Comparison of ENCODE assay signal across 8 cellular contexts in the genomic region with DNA sequence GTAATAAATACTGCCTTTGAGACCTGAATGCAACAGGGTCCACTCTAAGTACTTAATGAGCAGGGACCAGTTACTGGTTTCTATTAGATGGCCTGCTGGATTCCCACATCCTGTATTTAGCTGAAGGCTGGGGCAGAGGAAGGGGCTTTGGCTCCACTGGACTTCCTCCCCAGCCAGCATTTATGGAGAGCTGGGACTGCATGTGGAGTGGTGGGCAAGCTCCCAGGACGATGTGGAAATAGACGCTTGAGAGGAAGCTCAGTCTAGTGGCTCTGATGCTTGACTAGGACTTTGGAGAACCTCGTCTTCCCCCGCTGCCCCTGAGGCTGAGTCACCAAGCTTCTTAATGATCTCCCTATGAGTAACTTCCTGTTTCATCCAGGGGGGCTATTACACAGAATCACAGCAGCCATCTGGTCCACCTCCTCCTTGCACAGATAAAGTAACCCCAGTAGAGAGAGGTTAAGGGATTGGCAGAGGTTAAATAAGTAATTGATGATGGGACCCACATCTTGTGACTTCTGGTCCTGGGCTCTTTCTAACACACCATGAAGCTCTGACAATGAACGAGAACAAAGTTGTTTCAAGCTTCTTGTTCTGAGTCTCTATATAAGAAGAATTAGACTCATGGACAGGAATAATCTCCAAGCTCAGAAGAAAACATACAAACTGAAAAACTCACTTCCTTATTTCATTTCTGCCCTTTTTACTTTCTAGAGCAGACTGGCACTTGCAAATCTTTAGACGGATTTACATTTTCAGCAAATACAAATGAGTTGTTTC.
DNase-seq lines count a peak whose midpoint lies in the region; ATAC-seq lines count a peak whose summit lies in the region.

No MANE protein-coding gene starts in this region.

- H3K9me3 ChIP-seq in GM23248 (ENCODE audit: low read depth): no peaks in the 10 kb centered on the region
- no peaks in the 10 kb centered on the region for H3K9me3 ChIP-seq in Karpas-422 (ENCODE audit: low read length)
- H3K9me3 ChIP-seq in right cardiac atrium (ENCODE audit: control insufficient read depth, low read length): no peaks in the 10 kb centered on the region

- H2AFZ ChIP-seq in GM23248 (no peak overlapping the region), Karpas-422 (ENCODE audit: low read length) (peak overlapping the region; percentile 71; the same call in 1 of the 2 replicates)

- no peak overlapping the region for H3K4me3 Mint-ChIP-seq in activated naive CD4-positive, alpha-beta T cell treated with anti-CD3 and anti-CD28 coated beads for 36 hours
- no peak overlapping the region for H3K4me3 Mint-ChIP-seq in activated T-cell treated with anti-CD3 and anti-CD28 coated beads, Interleukin-2, amount 50 U/mL, for 72 hours

- in situ Hi-C loops in GM23248 (cut with MboI): no loop called here

- DNase-seq in activated naive CD4-positive, alpha-beta T cell treated with anti-CD3 and anti-CD28 coated beads for 36 hours: peak; percentile 38
- no peak for DNase-seq in activated naive CD4-positive, alpha-beta T cell treated with anti-CD3 and anti-CD28 coated beads, Interleukin-2, amount 50 U/mL, for 16 hours
- DNase-seq in GM23248: peak; percentile 98
- DNase-seq in Karpas-422: peak; percentile 70
- peak; percentile 25 to 39 for DNase-seq in activated T-cell treated with anti-CD3 and anti-CD28 coated beads, Interleukin-2, amount 50 U/mL, for 72 hours
- DNase-seq in right cardiac atrium: peak; percentile 88 to 89 (median 89)
- peak; percentile 32 to 38 for DNase-seq in stimulated activated CD8-positive, alpha-beta memory T cell treated with anti-CD3 and anti-CD28 coated beads, Interleukin-15, amount 100 ng/mL, for 48 hours (ENCODE audit: low read depth in 2 of 2)
- DNase-seq in NCI-H187 (lab: John Stamatoyannopoulos, UW): no peak

- H3K79me2 ChIP-seq in GM23248 (ENCODE audit: insufficient read depth) (no peaks in the 10 kb centered on the region; the same call in 1 of the 2 replicates), Karpas-422 (ENCODE audit: low read length) (no peaks in the 10 kb centered on the region)

- H3K4me3 ChIP-seq in GM23248: peak overlapping the region; percentile 7; the same call in 1 of the 2 replicates
- H3K4me3 ChIP-seq in Karpas-422 (ENCODE audit: low read length): peak overlapping the region; percentile 34; the same call in 1 of the 2 replicates
- no peak overlapping the region for H3K4me3 ChIP-seq in right cardiac atrium (ENCODE audit: low read length)

- CTCF ChIA-PET in activated naive CD4-positive, alpha-beta T cell treated with anti-CD3 and anti-CD28 coated beads for 36 hours (lab: Charles Lee): interaction anchor here (0.6 kb wide), 2 partner anchors 141 to 527 kb away, joined by 3 read pairs; no protein-coding TSS in a partner anchor

- no peaks in the 10 kb centered on the region for H3K27me3 ChIP-seq in GM23248 (replicated peaks; ENCODE audit: insufficient read depth)
- H3K27me3 ChIP-seq in Karpas-422 (ENCODE audit: low read length): no peaks in the 10 kb centered on the region
- no peaks in the 10 kb centered on the region for H3K27me3 ChIP-seq in right cardiac atrium (ENCODE audit: control insufficient read depth, insufficient read depth)

- H3K4me2 ChIP-seq in GM23248 (ENCODE audit: unreplicated experiment) (peak overlapping the region; percentile 63), Karpas-422 (ENCODE audit: low read depth, low read length, poor library complexity, severe bottlenecking) (peak overlapping the region; percentile 60)

- intact Hi-C loops in activated naive CD4-positive, alpha-beta T cell treated with anti-CD3 and anti-CD28 coated beads for 36 hours (cut with micrococcal nuclease): no loop called here
- intact Hi-C loops in right cardiac atrium (cut with DNase I): loop anchor here in 1 of 4 donors (10.0 kb wide), 1 partner anchor 48 kb away; no protein-coding TSS in a partner anchor

- H3K9ac ChIP-seq in GM23248: peak overlapping the region; percentile 32
- peak overlapping the region; percentile 41; the same call in 1 of the 2 replicates for H3K9ac ChIP-seq in Karpas-422 (ENCODE audit: low read length)

- H3K9me2 ChIP-seq in GM23248 (ENCODE audit: insufficient read depth) (no peaks in the 10 kb centered on the region), Karpas-422 (replicated peaks; ENCODE audit: insufficient read depth, low read length) (no peaks in the 10 kb centered on the region)

- H3F3A ChIP-seq in GM23248 (ENCODE audit: insufficient read depth): peaks cover 64% of the 10 kb centered on the region

- no peaks in the 10 kb centered on the region for H3K36me3 ChIP-seq in GM23248 (ENCODE audit: low read depth)
- H3K36me3 ChIP-seq in Karpas-422 (ENCODE audit: insufficient read depth, low read length): no peaks in the 10 kb centered on the region

- H3K27me3 Mint-ChIP-seq in activated naive CD4-positive, alpha-beta T cell treated with anti-CD3 and anti-CD28 coated beads for 36 hours (ENCODE audit: low read depth): peaks cover 4% of the 10 kb centered on the region
- peaks cover 5% of the 10 kb centered on the region for H3K27me3 Mint-ChIP-seq in activated T-cell treated with anti-CD3 and anti-CD28 coated beads, Interleukin-2, amount 50 U/mL, for 72 hours (ENCODE audit: low read depth)

- no peak overlapping the region for H3K27ac Mint-ChIP-seq in activated naive CD4-positive, alpha-beta T cell treated with anti-CD3 and anti-CD28 coated beads for 36 hours
- H3K27ac Mint-ChIP-seq in activated T-cell treated with anti-CD3 and anti-CD28 coated beads, Interleukin-2, amount 50 U/mL, for 72 hours: no peak overlapping the region

- no peaks in the 10 kb centered on the region for H3K9me3 Mint-ChIP-seq in activated naive CD4-positive, alpha-beta T cell treated with anti-CD3 and anti-CD28 coated beads for 36 hours
- no peaks in the 10 kb centered on the region for H3K9me3 Mint-ChIP-seq in activated T-cell treated with anti-CD3 and anti-CD28 coated beads, Interleukin-2, amount 50 U/mL, for 72 hours

- H3K27ac ChIP-seq in GM23248 (peak overlapping the region; percentile 77), Karpas-422 (ENCODE audit: low read length) (peak overlapping the region; percentile 62), right cardiac atrium (ENCODE audit: low read length) (peak overlapping the region; percentile 55)

- ATAC-seq in activated T-cell treated with anti-CD3 and anti-CD28 coated beads, Interleukin-2, amount 50 U/mL, for 72 hours (replicated peaks in 1 of 2): peak; percentile 82 to 86
- peak; percentile 76 to 88 for ATAC-seq in right cardiac atrium

- 11 to 12% methylated on average over 6 of the region's 6 CpGs for WGBS in GM23248 (ENCODE audit: low coverage in 1 of 2, low lambda C conversion rate in 2 of 2, missing lambda C conversion rate in 2 of 2), 2 experiments
- WGBS in right cardiac atrium: 30% methylated on average over 6 of the region's 6 CpGs

- peaks cover 17% of the 10 kb centered on the region for H3K4me1 Mint-ChIP-seq in activated naive CD4-positive, alpha-beta T cell treated with anti-CD3 and anti-CD28 coated beads for 36 hours (ENCODE audit: low read depth)
- peaks cover 25% of the 10 kb centered on the region for H3K4me1 Mint-ChIP-seq in activated T-cell treated with anti-CD3 and anti-CD28 coated beads, Interleukin-2, amount 50 U/mL, for 72 hours (ENCODE audit: low read depth)

- H3K36me3 Mint-ChIP-seq in activated naive CD4-positive, alpha-beta T cell treated with anti-CD3 and anti-CD28 coated beads for 36 hours (ENCODE audit: low read depth): no peaks in the 10 kb centered on the region
- no peaks in the 10 kb centered on the region for H3K36me3 Mint-ChIP-seq in activated T-cell treated with anti-CD3 and anti-CD28 coated beads, Interleukin-2, amount 50 U/mL, for 72 hours (ENCODE audit: insufficient read depth in 2 of 2)

- H3K4me1 ChIP-seq in GM23248 (ENCODE audit: insufficient read depth) (peaks cover 61% of the 10 kb centered on the region), Karpas-422 (ENCODE audit: low read length) (peaks cover 13% of the 10 kb centered on the region), right cardiac atrium (ENCODE audit: control insufficient read depth, insufficient read depth, low read length) (peaks cover 8% of the 10 kb centered on the region)

- H4K20me1 ChIP-seq in GM23248 (ENCODE audit: insufficient read depth) (no peaks in the 10 kb centered on the region), Karpas-422 (ENCODE audit: insufficient read depth, low read depth, low read length) (no peaks in the 10 kb centered on the region)

Comparison
In these comparisons a context has a peak if more than half of its experiments do, and no peak if none do; other contexts are left out.
1. DNase-seq: peak in activated naive CD4-positive, alpha-beta T cell treated with anti-CD3 and anti-CD28 coated beads for 36 hours (single experiment), GM23248 (single experiment), Karpas-422 (single experiment), activated T-cell treated with anti-CD3 and anti-CD28 coated beads, Interleukin-2, amount 50 U/mL, for 72 hours (2 of 2), right cardiac atrium (3 of 3) and stimulated activated CD8-positive, alpha-beta memory T cell treated with anti-CD3 and anti-CD28 coated beads, Interleukin-15, amount 100 ng/mL, for 48 hours (2 of 2); none in activated naive CD4-positive, alpha-beta T cell treated with anti-CD3 and anti-CD28 coated beads, Interleukin-2, amount 50 U/mL, for 16 hours (single experiment) and NCI-H187 (0 of 2).
2. Peak in every context shown above with its lines, with median percentiles within 50 percentile points of each other: H3K27ac ChIP-seq.